ENCODE assay signal across 8 cellular contexts in the genomic region with DNA sequence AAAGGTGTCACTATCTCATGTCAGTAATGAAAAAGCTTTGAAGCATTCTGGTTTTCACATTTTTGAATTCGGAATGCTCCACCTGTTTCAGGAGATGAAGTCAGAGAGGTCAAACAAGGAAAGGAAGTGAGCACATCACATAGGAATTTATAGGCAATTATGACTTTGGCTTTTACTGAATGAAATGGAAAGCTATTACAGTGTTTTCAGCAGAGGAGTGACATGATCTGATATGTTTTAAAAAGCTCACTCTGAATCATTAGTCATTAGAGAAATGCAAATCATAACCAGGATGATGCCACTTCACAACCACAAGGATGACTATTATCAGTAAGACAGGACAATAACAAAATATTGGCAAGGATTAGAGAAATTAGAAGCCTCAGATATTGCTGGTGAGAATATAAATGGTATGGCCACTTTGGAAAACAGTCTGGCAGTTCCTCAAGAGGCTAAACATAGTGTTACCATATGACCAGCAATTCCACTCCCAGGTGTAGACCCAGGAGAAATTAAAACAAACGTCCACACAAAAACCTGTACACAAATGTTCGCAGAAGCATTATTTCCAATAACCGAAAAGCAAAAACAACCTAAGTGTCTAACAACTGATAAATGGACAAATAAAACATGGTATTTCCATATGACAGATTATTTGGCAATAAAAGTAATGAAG. TPM values are rescaled to one million over a fixed set of nuclear protein-coding genes. Genes with fewer than 3 reads are reported as not detected.
A peak's percentile ranks its signal among the peaks of the same experiment; 100 is the strongest.
DNase-seq lines count a peak whose midpoint lies in the region; TF ChIP-seq lines count a peak whose summit lies in the region.

No MANE protein-coding gene starts in this region.

- no peaks in the 10 kb centered on the region for H3K9me3 ChIP-seq in MM.1S (replicated peaks; ENCODE audit: insufficient read depth, low read length)

- POLR2A ChIA-PET in activated CD4-positive, alpha-beta memory T cell treated with anti-CD3 and anti-CD28 coated beads for 36 hours (lab: Charles Lee): no interaction called here

- no peaks in the 10 kb centered on the region for H4K20me1 ChIP-seq in MM.1S (ENCODE audit: insufficient read depth, low read length)

- peaks cover 4% of the 10 kb centered on the region; the same call in 1 of the 2 replicates for H3K79me2 ChIP-seq in MM.1S (ENCODE audit: low read length)

- no peak overlapping the region for H3K4me3 Mint-ChIP-seq in activated CD4-positive, alpha-beta memory T cell treated with anti-CD3 and anti-CD28 coated beads for 36 hours

- H3K27ac Mint-ChIP-seq in activated CD4-positive, alpha-beta memory T cell treated with anti-CD3 and anti-CD28 coated beads for 36 hours: no peak overlapping the region

- peaks cover 6% of the 10 kb centered on the region; the same call in 1 of the 2 replicates for H3K36me3 ChIP-seq in MM.1S (replicated peaks; ENCODE audit: insufficient read depth, low read length)

- no peak overlapping the region for H3K9ac ChIP-seq in MM.1S (ENCODE audit: low read length)

- H3K4me2 ChIP-seq in MM.1S (ENCODE audit: low read depth, low read length): peak overlapping the region; percentile 44; the same call in 1 of the 2 replicates

- H3K9me3 Mint-ChIP-seq in activated CD4-positive, alpha-beta memory T cell treated with anti-CD3 and anti-CD28 coated beads for 36 hours: no peaks in the 10 kb centered on the region

- intact Hi-C loops in activated CD4-positive, alpha-beta memory T cell treated with anti-CD3 and anti-CD28 coated beads for 36 hours (cut with micrococcal nuclease): no loop called here

- no peak overlapping the region for H2AFZ ChIP-seq in MM.1S (ENCODE audit: low read length)

- no peak for TF ChIP-seq CTCF in GM13977 (IDR thresholded peaks at IDR 0.05; ENCODE audit: extremely low read depth, insufficient read depth, missing control alignments)
- TF ChIP-seq CTCF in MM.1S (IDR thresholded peaks at IDR 0.05; ENCODE audit: low read length): no peak

- H3F3A ChIP-seq in MM.1S (ENCODE audit: insufficient read depth, low read length): peaks cover 14% of the 10 kb centered on the region

- no peaks in the 10 kb centered on the region for H3K27me3 Mint-ChIP-seq in activated CD4-positive, alpha-beta memory T cell treated with anti-CD3 and anti-CD28 coated beads for 36 hours

- H3K4me1 Mint-ChIP-seq in activated CD4-positive, alpha-beta memory T cell treated with anti-CD3 and anti-CD28 coated beads for 36 hours (ENCODE audit: low read depth): peaks cover 22% of the 10 kb centered on the region

- H3K27me3 ChIP-seq in MM.1S (replicated peaks; ENCODE audit: insufficient read depth, low read length): no peaks in the 10 kb centered on the region

- DNase-seq in GM13977 (ENCODE audit: low spot score) (peak; percentile 18), H4 (ENCODE audit: low spot score) (peak; percentile 10), MM.1S (no peak), lung microvascular endothelial cell (ENCODE audit: low read depth in 2 of 2) (peak; percentile 54 to 80), COR-L47 (lab: John Stamatoyannopoulos, UW) (no peak), NCI-H345 treated with DMSO at 0.1 percent for 48 hours (lab: John Stamatoyannopoulos, UW; ENCODE audit: unreplicated experiment) (no peak)
- no peak for DNase-seq in activated naive CD4-positive, alpha-beta T cell treated with anti-CD3 and anti-CD28 coated beads, Interleukin-2, amount 50 U/mL, for 16 hours
- DNase-seq in activated CD4-positive, alpha-beta memory T cell treated with anti-CD3 and anti-CD28 coated beads for 36 hours: no peak

- H3K9me2 ChIP-seq in MM.1S (replicated peaks; ENCODE audit: insufficient read depth, low read length): no peaks in the 10 kb centered on the region

- CTCF ChIA-PET in activated CD4-positive, alpha-beta memory T cell treated with anti-CD3 and anti-CD28 coated beads for 36 hours (lab: Charles Lee): interaction anchor here (1.1 kb wide), 1 partner anchor 52 kb away, joined by 3 read pairs; no protein-coding TSS in a partner anchor

- no peak overlapping the region for H3K27ac ChIP-seq in MM.1S (ENCODE audit: low read length)

- H3K36me3 Mint-ChIP-seq in activated CD4-positive, alpha-beta memory T cell treated with anti-CD3 and anti-CD28 coated beads for 36 hours: peaks cover 49% of the 10 kb centered on the region

- H3K4me3 ChIP-seq in MM.1S (ENCODE audit: low read length): no peak overlapping the region

- in situ Hi-C loops in GM13977 (cut with MboI; ENCODE audit: low pct_unique_long_range_greater_than_20kb, low sequenced_read_pairs, unreplicated experiment): no loop called here

- peaks cover 19% of the 10 kb centered on the region for H3K4me1 ChIP-seq in MM.1S (ENCODE audit: low read length)

RNA-seq across cellular contexts. Expression of gene TAF1A, which starts 7.5 kb away (rescaled TPM):
- total RNA-seq in H4 (2014; rRNA removed; shearing (Covaris generic)): 9.2 and 16.3 TPM in 2 replicates
- 2.0 and 2.4 TPM in 2 replicates for total RNA-seq in lung microvascular endothelial cell
- 10 to 100 TPM; 19.1 to 19.6 TPM for total RNA-seq in activated CD4-positive, alpha-beta memory T cell treated with anti-CD3 and anti-CD28 coated beads for 36 hours

RNA-seq across cellular contexts. Expression of gene HHIPL2, which starts 34.3 kb away (rescaled TPM):
- total RNA-seq in H4 (2014; rRNA removed; shearing (Covaris generic)): 20.9 and 22.5 TPM in 2 replicates
- total RNA-seq in lung microvascular endothelial cell: not detected in 2 replicates
- not detected for total RNA-seq in activated CD4-positive, alpha-beta memory T cell treated with anti-CD3 and anti-CD28 coated beads for 36 hours

RNA-seq across cellular contexts. Expression of gene MIA3, which starts 35.7 kb away (rescaled TPM):
- 26.5 and 30.9 TPM in 2 replicates for total RNA-seq in H4 (2014; rRNA removed; shearing (Covaris generic))
- total RNA-seq in lung microvascular endothelial cell: 19.0 and 32.7 TPM in 2 replicates
- 10 to 100 TPM; 41.5 to 43.2 TPM for total RNA-seq in activated CD4-positive, alpha-beta memory T cell treated with anti-CD3 and anti-CD28 coated beads for 36 hours

Comparison
In these comparisons a context has a peak if more than half of its experiments do, and no peak if none do; other contexts are left out.
1. DNase-seq: peak in GM13977 (single experiment), H4 (single experiment) and lung microvascular endothelial cell (2 of 2); none in MM.1S (single experiment), COR-L47 (single experiment), NCI-H345 treated with DMSO at 0.1 percent for 48 hours (single experiment), activated naive CD4-positive, alpha-beta T cell treated with anti-CD3 and anti-CD28 coated beads, Interleukin-2, amount 50 U/mL, for 16 hours (single experiment) and activated CD4-positive, alpha-beta memory T cell treated with anti-CD3 and anti-CD28 coated beads for 36 hours (single experiment).
2. RNA of gene HHIPL2, which starts 34.3 kb away (total RNA-seq): 20.9 to 22.5 TPM in H4; not detected in activated CD4-positive, alpha-beta memory T cell treated with anti-CD3 and anti-CD28 coated beads for 36 hours and not detected in lung microvascular endothelial cell; every median in the first group is over 10 times any median in the second.